8 cellular contexts compared by ENCODE assay signal in genomic region chr3:11509175-11510000, GRCh38.
DNase-seq lines count a peak whose midpoint lies in the region; FAIRE-seq and TF ChIP-seq lines count a peak whose summit lies in the region.

No MANE protein-coding gene starts in this region.

- no peak for TF ChIP-seq POLR2A in uterus (IDR thresholded peaks at IDR 0.05)

- H3K27ac Mint-ChIP-seq in activated CD4-positive, alpha-beta T cell treated with anti-CD3 and anti-CD28 coated beads, Interleukin-2, amount 10 ng/mL, durations not matched to agents 7 days and 5 days, result no peak overlapping the region

- peaks cover 10% of the 10 kb centered on the region for H3K4me1 Mint-ChIP-seq in activated CD4-positive, alpha-beta T cell treated with anti-CD3 and anti-CD28 coated beads, Interleukin-2, amount 10 ng/mL, durations not matched to agents 7 days and 5 days

- peaks cover 1% of the 10 kb centered on the region for H3K36me3 Mint-ChIP-seq in activated CD4-positive, alpha-beta T cell treated with anti-CD3 and anti-CD28 coated beads, Interleukin-2, amount 10 ng/mL, durations not matched to agents 7 days and 5 days (ENCODE audit: low read depth)

- H3K27me3 ChIP-seq in uterus, result no peaks in the 10 kb centered on the region

- H3K27ac ChIP-seq in coronary artery, result peak overlapping the region; percentile 83 to 86
- H3K27ac ChIP-seq in uterus, result peak overlapping the region; percentile 76 to 98

- H3K9me3 Mint-ChIP-seq in activated CD4-positive, alpha-beta T cell treated with anti-CD3 and anti-CD28 coated beads, Interleukin-2, amount 10 ng/mL, durations not matched to agents 7 days and 5 days, result peaks cover 8% of the 10 kb centered on the region

- no peaks in the 10 kb centered on the region for H3K9me3 ChIP-seq in uterus

- H3K4me3 Mint-ChIP-seq in activated CD4-positive, alpha-beta T cell treated with anti-CD3 and anti-CD28 coated beads, Interleukin-2, amount 10 ng/mL, durations not matched to agents 7 days and 5 days, result no peak overlapping the region

- no peak for FAIRE-seq in RCC 7860 (lab: Jason Lieb, UNC)

- POLR2A ChIA-PET in activated CD4-positive, alpha-beta T cell treated with anti-CD3 and anti-CD28 coated beads, Interleukin-2, amount 10 ng/mL, durations not matched to agents 7 days and 5 days (lab: Charles Lee), result no interaction called here

- H3K27me3 Mint-ChIP-seq in activated CD4-positive, alpha-beta T cell treated with anti-CD3 and anti-CD28 coated beads, Interleukin-2, amount 10 ng/mL, durations not matched to agents 7 days and 5 days, result no peaks in the 10 kb centered on the region

- intact Hi-C loops in uterus (cut with DNase I; ENCODE audit: low total_unique reads), result no loop called here

- H3K36me3 ChIP-seq in uterus, result no peaks in the 10 kb centered on the region

- peaks cover 11 to 12% of the 10 kb centered on the region in 2 donors for H3K4me1 ChIP-seq in uterus

- H3K4me3 ChIP-seq in coronary artery (peak overlapping the region; percentile 8), uterus (no peak overlapping the region)

- DNase-seq in DMS79 (lab: John Stamatoyannopoulos, UW) (peak; percentile 72), NCI-H2227 treated with DMSO at 0.1 percent for 48 hours (lab: John Stamatoyannopoulos, UW) (peak; percentile 58), coronary artery (ENCODE audit: low spot score) (peak; percentile 87), medulla oblongata (ENCODE audit: extremely low spot score) (peak; percentile 63), uterus (peak; percentile 75 to 87), RCC 7860 (ENCODE audit: low spot score) (no peak)
- no peak for DNase-seq in activated CD4-positive, alpha-beta T cell treated with anti-CD3 and anti-CD28 coated beads for 4 hours
- no peak for DNase-seq in activated CD4-positive, alpha-beta T cell treated with anti-CD3 and anti-CD28 coated beads, Interleukin-2, amount 10 ng/mL, durations not matched to agents 7 days and 5 days

- TF ChIP-seq CTCF in coronary artery (IDR thresholded peaks at IDR 0.05) (no peak), uterus (IDR thresholded peaks at IDR 0.05) (peak in 2 of 4 experiments; percentile 38 to 48)

- CTCF ChIA-PET in activated CD4-positive, alpha-beta T cell treated with anti-CD3 and anti-CD28 coated beads, Interleukin-2, amount 10 ng/mL, durations not matched to agents 7 days and 5 days (lab: Charles Lee), result interaction anchor here (0.6 to 1.6 kb wide), 4 partner anchors 10 to 967 kb away, joined by 3 to 4 read pairs (median 4); no protein-coding TSS in a partner anchor

Comparison
In these comparisons a context has a peak if more than half of its experiments do, and no peak if none do; other contexts are left out.
1. DNase-seq: peak in DMS79 (single experiment), NCI-H2227 treated with DMSO at 0.1 percent for 48 hours (single experiment), coronary artery (single experiment), medulla oblongata (single experiment) and uterus (2 of 2); none in activated CD4-positive, alpha-beta T cell treated with anti-CD3 and anti-CD28 coated beads for 4 hours (0 of 2), RCC 7860 (single experiment) and activated CD4-positive, alpha-beta T cell treated with anti-CD3 and anti-CD28 coated beads, Interleukin-2, amount 10 ng/mL, durations not matched to agents 7 days and 5 days (single experiment).